ENCODE assay signal across 1 cellular context in genomic region chr12:132710062-132710421, GRCh38.
A peak's percentile ranks its signal among the peaks of the same experiment; 100 is the strongest.
TF ChIP-seq lines count a peak whose summit lies in the region.

No MANE protein-coding gene starts in this region.

TF ChIP-seq in K562, 482 proteins besides CTCF, POLR2A, EP300 and RAD21:
- TF ChIP-seq ZNF121 (CRISPR knock-in tag; conservative IDR thresholded peaks at IDR 0.05) (no peak), ZNF184 (CRISPR knock-in tag; IDR thresholded peaks at IDR 0.05) (no peak), GTF2A2 (tag; IDR thresholded peaks at IDR 0.05) (no peak), SMARCB1 (IDR thresholded peaks at IDR 0.05; ENCODE audit: insufficient read length, low read depth) (no peak), ETV1 (tag; conservative IDR thresholded peaks at IDR 0.05; ENCODE audit: low read depth) (no peak), SAP30 (IDR thresholded peaks at IDR 0.05; ENCODE audit: borderline replicate concordance, insufficient read depth, low read depth, low read length, poor library complexity, severe bottlenecking) (peak; percentile 38), MYC (IDR thresholded peaks at IDR 0.05; ENCODE audit: low read depth, low read length) (no peak), MYC (CRISPR knock-in tag; IDR thresholded peaks at IDR 0.05; ENCODE audit: borderline replicate concordance, low read depth) (0 out of 2 replicates have a peak, but pooled peaks have one; percentile 73), HNRNPH1 (optimal IDR thresholded peaks at IDR 0.05; ENCODE audit: low read depth, low read length) (no peak), ARID4B (CRISPR knock-in tag; IDR thresholded peaks at IDR 0.05) (no peak), SMARCE1 (IDR thresholded peaks at IDR 0.05) (0 out of 2 replicates have a peak, but pooled peaks have one; percentile 30)
